Comparison of ENCODE assay signal across 15 cellular contexts in genomic region chr1:115158181-115158580, GRCh38.
A peak's percentile ranks its signal among the peaks of the same experiment; 100 is the strongest.
DNase-seq lines count a peak whose midpoint lies in the region; ATAC-seq and TF ChIP-seq lines count a peak whose summit lies in the region.
"Had no signal": no experiment of that assay in that cellular context is flagged by ENCODE, and none has a peak within 500 bp of the region (broad histone marks: within the 10 kb centered on the region; RNA-seq: fewer than 3 reads in every experiment).

No MANE protein-coding gene starts in this region.

- H3K27me3 ChIP-seq in SK-N-SH (ENCODE audit: insufficient read depth) (no peaks in the 10 kb centered on the region), sigmoid colon (no peaks in the 10 kb centered on the region), left lung (no peaks in the 10 kb centered on the region)
- no peaks in the 10 kb centered on the region for H3K27me3 ChIP-seq in CD4-positive, alpha-beta memory T cell (ENCODE audit: insufficient read depth, low read length)
- H3K27me3 ChIP-seq: SJSA1 had no signal

- POLR2A ChIA-PET in SK-N-SH (lab: Yijun Ruan, JAX), result no interaction called here
- POLR2A ChIA-PET in CD4-positive, alpha-beta memory T cell (lab: Charles Lee; ENCODE audit: partially characterized antibody), result no interaction called here

- H3F3A ChIP-seq in SK-N-SH (replicated peaks; ENCODE audit: insufficient read depth), result peaks cover 28% of the 10 kb centered on the region

- no peak overlapping the region for H3K4me3 ChIP-seq in SK-N-SH (ENCODE audit: low read depth in 2 of 2, low read length in 1 of 2)
- H3K4me3 ChIP-seq in fibroblast of the aortic adventitia (ENCODE audit: low read depth, low read length), result no peak overlapping the region
- no peak overlapping the region for H3K4me3 ChIP-seq in sigmoid colon
- H3K4me3 ChIP-seq in left lung, result no peak overlapping the region
- no peak overlapping the region for H3K4me3 ChIP-seq in CD4-positive, alpha-beta memory T cell (ENCODE audit: low read length in 2 of 2)
- H3K4me3 ChIP-seq: SJSA1 had no signal

- intact Hi-C loops in sigmoid colon (cut with DNase I) (loop anchor here (10.0 kb wide), 1 partner anchor 87 kb away; no protein-coding TSS in a partner anchor), left lung (cut with DNase I) (no loop called here)
- intact Hi-C loops in CD4-positive, alpha-beta memory T cell (cut with micrococcal nuclease), result no loop called here

- ATAC-seq in left lung, result no peak
- no peak for ATAC-seq in stimulated activated memory B cell treated with anti-CD40 and anti-IgM and Interleukin-4, amounts not matched to agents 10 μg/mL and 1 μg/mL and 100 μg/mL, for 72 hours

- no peaks in the 10 kb centered on the region for H3K9me2 ChIP-seq in SK-N-SH

- CTCF ChIA-PET in SK-N-SH (lab: Yijun Ruan, JAX), result interaction anchor here (0.9 kb wide), 1 partner anchor 9 kb away, joined by 3 read pairs; no protein-coding TSS in a partner anchor
- CTCF ChIA-PET in CD4-positive, alpha-beta memory T cell (lab: Charles Lee; ENCODE audit: partially characterized antibody), result no interaction called here

- no peaks in the 10 kb centered on the region for H3K36me3 Mint-ChIP-seq in stimulated activated memory B cell treated with anti-CD40 and anti-IgM and Interleukin-4, amounts not matched to agents 10 μg/mL and 1 μg/mL and 100 μg/mL, for 72 hours
- H3K36me3 Mint-ChIP-seq in CD4-positive, alpha-beta memory T cell, result no peaks in the 10 kb centered on the region
- H3K36me3 Mint-ChIP-seq: activated naive CD8-positive, alpha-beta T cell treated with anti-CD3 and anti-CD28 coated beads for 36 hours had no signal

- no peak overlapping the region for H3K27ac Mint-ChIP-seq in stimulated activated memory B cell treated with anti-CD40 and anti-IgM and Interleukin-4, amounts not matched to agents 10 μg/mL and 1 μg/mL and 100 μg/mL, for 72 hours
- no peak overlapping the region for H3K27ac Mint-ChIP-seq in CD4-positive, alpha-beta memory T cell
- H3K27ac Mint-ChIP-seq: activated naive CD8-positive, alpha-beta T cell treated with anti-CD3 and anti-CD28 coated beads for 36 hours; CD4-positive, alpha-beta T cell had no signal

- no peaks in the 10 kb centered on the region for H3K4me1 Mint-ChIP-seq in stimulated activated memory B cell treated with anti-CD40 and anti-IgM and Interleukin-4, amounts not matched to agents 10 μg/mL and 1 μg/mL and 100 μg/mL, for 72 hours
- no peaks in the 10 kb centered on the region for H3K4me1 Mint-ChIP-seq in CD4-positive, alpha-beta memory T cell
- H3K4me1 Mint-ChIP-seq: activated naive CD8-positive, alpha-beta T cell treated with anti-CD3 and anti-CD28 coated beads for 36 hours had no signal

- H2AFZ ChIP-seq in SK-N-SH (ENCODE audit: low read depth), result peak overlapping the region; percentile 45; the same call in 1 of the 2 replicates

- H3K79me2 ChIP-seq in SK-N-SH (ENCODE audit: insufficient read depth), result no peaks in the 10 kb centered on the region

- DNase-seq in HCEC 1CT (peak; percentile 65), SK-N-SH (no peak), fibroblast of the aortic adventitia (ENCODE audit: low read depth) (peak; percentile 79), sigmoid colon (no peak), NCI-H2171 treated with DMSO at 0.1 percent for 48 hours (lab: John Stamatoyannopoulos, UW) (no peak), left lung (no peak)
- DNase-seq in CD4-positive, alpha-beta memory T cell, result no peak
- DNase-seq: activated naive CD8-positive, alpha-beta T cell treated with anti-CD3 and anti-CD28 coated beads for 36 hours; CD4-positive, alpha-beta T cell; NCI-H1048; NCI-H526 treated with DMSO at 0.1 percent for 48 hours; substantia nigra; WERI-Rb-1 had no signal

- no peak for TF ChIP-seq CTCF in SK-N-SH (IDR thresholded peaks at IDR 0.05)
- no peak for TF ChIP-seq CTCF in fibroblast of the aortic adventitia (IDR thresholded peaks at IDR 0.05; ENCODE audit: insufficient read depth, low read length)
- TF ChIP-seq CTCF in sigmoid colon (IDR thresholded peaks at IDR 0.05), result no peak
- no peak for TF ChIP-seq CTCF in left lung (IDR thresholded peaks at IDR 0.05)

- H3K9me3 Mint-ChIP-seq in stimulated activated memory B cell treated with anti-CD40 and anti-IgM and Interleukin-4, amounts not matched to agents 10 μg/mL and 1 μg/mL and 100 μg/mL, for 72 hours, result no peaks in the 10 kb centered on the region
- peaks cover 0 to 2% (median 0%) of the 10 kb centered on the region in 8 donors for H3K9me3 Mint-ChIP-seq in CD4-positive, alpha-beta memory T cell
- H3K9me3 Mint-ChIP-seq: activated naive CD8-positive, alpha-beta T cell treated with anti-CD3 and anti-CD28 coated beads for 36 hours; CD4-positive, alpha-beta T cell had no signal

- peaks cover 4 to 9% of the 10 kb centered on the region in 2 experiments for H3K4me1 ChIP-seq in SK-N-SH (ENCODE audit: control insufficient read depth in 1 of 2, insufficient read depth in 2 of 2, low read depth in 1 of 2, low read length in 1 of 2)
- peaks cover 0 to 37% (median 23%) of the 10 kb centered on the region in 4 donors for H3K4me1 ChIP-seq in sigmoid colon
- no peaks in the 10 kb centered on the region for H3K4me1 ChIP-seq in left lung
- H3K4me1 ChIP-seq in CD4-positive, alpha-beta memory T cell (ENCODE audit: insufficient read depth, low read length), result no peaks in the 10 kb centered on the region
- H3K4me1 ChIP-seq: SJSA1 had no signal

- no peaks in the 10 kb centered on the region for H3K27me3 Mint-ChIP-seq in stimulated activated memory B cell treated with anti-CD40 and anti-IgM and Interleukin-4, amounts not matched to agents 10 μg/mL and 1 μg/mL and 100 μg/mL, for 72 hours
- peaks cover 1 to 5% of the 10 kb centered on the region in 2 donors for H3K27me3 Mint-ChIP-seq in CD4-positive, alpha-beta memory T cell

- TF ChIP-seq EP300 in SK-N-SH (IDR thresholded peaks at IDR 0.05; ENCODE audit: borderline replicate concordance in 1 of 2, low read depth in 1 of 2, low read length in 1 of 2), result no peak
- TF ChIP-seq EP300 in sigmoid colon (IDR thresholded peaks at IDR 0.05), result no peak

- peak overlapping the region; percentile 45 to 68 for H3K27ac ChIP-seq in SK-N-SH (ENCODE audit: low read depth in 2 of 2, low read length in 1 of 2)
- peak overlapping the region in 3 of 4 donors; percentile 31 to 44 (median 41) for H3K27ac ChIP-seq in sigmoid colon
- no peak overlapping the region for H3K27ac ChIP-seq in left lung
- H3K27ac ChIP-seq in CD4-positive, alpha-beta memory T cell (ENCODE audit: low read depth, low read length), result no peak overlapping the region
- H3K27ac ChIP-seq: SJSA1, WERI-Rb-1 had no signal

- no peak overlapping the region for H3K4me3 Mint-ChIP-seq in stimulated activated memory B cell treated with anti-CD40 and anti-IgM and Interleukin-4, amounts not matched to agents 10 μg/mL and 1 μg/mL and 100 μg/mL, for 72 hours
- no peak overlapping the region for H3K4me3 Mint-ChIP-seq in CD4-positive, alpha-beta memory T cell
- H3K4me3 Mint-ChIP-seq: activated naive CD8-positive, alpha-beta T cell treated with anti-CD3 and anti-CD28 coated beads for 36 hours; CD4-positive, alpha-beta T cell had no signal

- TF ChIP-seq POLR2A in sigmoid colon (IDR thresholded peaks at IDR 0.05), result no peak

- H3K9me3 ChIP-seq in SK-N-SH (no peaks in the 10 kb centered on the region), sigmoid colon (no peaks in the 10 kb centered on the region), left lung (no peaks in the 10 kb centered on the region)
- no peaks in the 10 kb centered on the region for H3K9me3 ChIP-seq in CD4-positive, alpha-beta memory T cell (ENCODE audit: control insufficient read depth in 1 of 2, low read length in 2 of 2)
- H3K9me3 ChIP-seq: SJSA1 had no signal

- H3K36me3 ChIP-seq in SK-N-SH (replicated peaks in 1 of 2; ENCODE audit: control insufficient read depth in 1 of 2, insufficient read depth in 2 of 2, low read length in 1 of 2), result no peaks in the 10 kb centered on the region
- no peaks in the 10 kb centered on the region for H3K36me3 ChIP-seq in sigmoid colon
- H3K36me3 ChIP-seq in left lung, result no peaks in the 10 kb centered on the region
- no peaks in the 10 kb centered on the region for H3K36me3 ChIP-seq in CD4-positive, alpha-beta memory T cell (ENCODE audit: insufficient read depth, low read length)
- H3K36me3 ChIP-seq: SJSA1, WERI-Rb-1 had no signal

- no peak overlapping the region for H3K9ac ChIP-seq in SK-N-SH

- 6% methylated on average over 2 of the region's 2 CpGs for WGBS in SK-N-SH (ENCODE audit: low lambda C conversion rate)
- WGBS in sigmoid colon, 2 donors, result 72 to 78% methylated on average over 2 of the region's 2 CpGs

- TF ChIP-seq RAD21 in SK-N-SH (IDR thresholded peaks at IDR 0.05; ENCODE audit: low read length), result no peak

- no peaks in the 10 kb centered on the region for H4K20me1 ChIP-seq in SK-N-SH (ENCODE audit: insufficient read depth)

- peak overlapping the region; percentile 37; the same call in 1 of the 2 replicates for H3K4me2 ChIP-seq in SK-N-SH

TF ChIP-seq in SK-N-SH, 30 proteins besides CTCF, POLR2A, EP300 and RAD21:
- no peak for TF ChIP-seq SMC3 (IDR thresholded peaks at IDR 0.05; ENCODE audit: low read depth, low read length)
- peak; percentile 51; the same call in 1 of the 2 replicates for TF ChIP-seq TCF12 (IDR thresholded peaks at IDR 0.05)
- TF ChIP-seq YY1 (IDR thresholded peaks at IDR 0.05; ENCODE audit: low read depth), result no peak
- TF ChIP-seq GABPA (IDR thresholded peaks at IDR 0.05; ENCODE audit: low read depth), result no peak
- TF ChIP-seq NFIC (IDR thresholded peaks at IDR 0.05; ENCODE audit: borderline replicate concordance), result peak; percentile 73
- peak; percentile 39; the same call in 1 of the 2 replicates for TF ChIP-seq PBX3 (IDR thresholded peaks at IDR 0.05)
- TF ChIP-seq NRF1 (IDR thresholded peaks at IDR 0.05; ENCODE audit: low read depth, low read length), result no peak
- TF ChIP-seq MAX (IDR thresholded peaks at IDR 0.05; ENCODE audit: low read depth), result no peak
- no peak for TF ChIP-seq RXRA (IDR thresholded peaks at IDR 0.05; ENCODE audit: borderline replicate concordance, low read depth)

Comparison
In these comparisons a context has a peak if more than half of its experiments do, and no peak if none do; other contexts are left out.
1. DNase-seq: peak in HCEC 1CT (single experiment) and fibroblast of the aortic adventitia (single experiment); none in SK-N-SH (single experiment), sigmoid colon (single experiment), NCI-H2171 treated with DMSO at 0.1 percent for 48 hours (single experiment), left lung (0 of 2) and CD4-positive, alpha-beta memory T cell (0 of 5).
2. H3K27ac ChIP-seq: peak in SK-N-SH (2 of 2) and sigmoid colon (3 of 4); none in left lung (0 of 2) and CD4-positive, alpha-beta memory T cell (single experiment).